Comparison of ENCODE assay signal across 11 cellular contexts in the genomic region with DNA sequence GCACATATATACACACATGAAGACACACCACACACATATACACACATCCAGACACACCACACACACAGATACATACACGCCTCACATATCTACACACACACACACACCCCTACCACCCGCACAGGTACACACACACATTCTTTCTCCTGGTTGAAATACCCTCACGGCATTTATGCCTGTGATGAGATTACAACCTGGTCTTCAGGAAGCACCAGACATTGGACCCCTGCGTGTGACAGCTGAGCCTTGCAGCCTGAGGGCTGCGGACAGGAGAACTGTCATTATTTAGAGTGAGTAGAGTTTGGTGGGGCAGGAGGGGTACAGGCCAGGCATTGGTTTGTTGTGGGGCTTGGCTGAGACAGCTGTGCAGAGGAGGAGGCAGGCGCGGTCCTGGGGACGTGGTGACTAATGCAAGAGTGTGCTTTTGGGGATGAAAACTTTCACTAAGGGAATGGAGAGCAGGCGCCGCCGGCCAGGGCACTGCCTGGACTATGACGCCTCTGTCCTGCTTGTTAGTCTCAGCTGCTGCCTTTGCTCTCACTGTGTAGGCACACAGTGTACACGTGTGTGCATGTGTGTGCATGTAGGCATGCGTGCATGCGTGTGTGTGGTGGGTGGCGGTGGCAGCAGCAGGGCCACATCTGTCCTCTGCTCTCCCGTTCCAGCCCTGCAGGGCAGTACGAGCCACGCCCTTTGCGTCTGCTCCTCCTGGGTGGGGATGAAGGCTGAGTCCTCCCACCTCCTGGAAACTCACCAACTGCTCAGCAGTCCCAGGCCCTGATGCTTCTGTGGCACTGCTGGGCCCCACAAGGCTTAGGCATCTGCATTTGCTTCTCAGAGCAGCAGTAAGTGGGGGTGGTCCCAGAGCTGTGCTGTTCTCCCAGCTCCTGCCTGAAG. TPM values are rescaled to one million over a fixed set of nuclear protein-coding genes. Genes with fewer than 3 reads are reported as not detected.
DNase-seq lines count a peak whose midpoint lies in the region; ATAC-seq and TF ChIP-seq lines count a peak whose summit lies in the region.
"Had no signal": no experiment of that assay in that cellular context is flagged by ENCODE, and none has a peak within 500 bp of the region (broad histone marks: within the 10 kb centered on the region; RNA-seq: fewer than 3 reads in every experiment).

No MANE protein-coding gene starts in this region.

- no peaks in the 10 kb centered on the region for H3K9me3 Mint-ChIP-seq in nephron
- H3K9me3 Mint-ChIP-seq: activated T-helper 1 cell treated with anti-CD3 and anti-CD28 coated beads, Interleukin-12 subunit alpha, Interleukin-12 subunit beta, Interleukin-2, Interleukin-4 antibody, amounts not matched to agents 30 ng/mL and 10 ng/mL and 1 ng/mL, durations not matched to agents 14 hours and 24 hours and 36 hours had no signal

- ATAC-seq in HG02840 (IDR thresholded peaks at IDR 0.05; ENCODE audit: low FRiP score, unreplicated experiment) (no peak), HG03439 (IDR thresholded peaks at IDR 0.05; ENCODE audit: unreplicated experiment) (no peak), HG02981 (IDR thresholded peaks at IDR 0.05; ENCODE audit: unreplicated experiment) (no peak)

- H3K36me3 ChIP-seq in esophagus squamous epithelium, result peaks cover 0 to 26% (median 0%) of the 10 kb centered on the region in 3 donors

- CTCF ChIA-PET in AG04450 (lab: Charles Lee), result interaction anchor here (1.1 kb wide), 1 partner anchor 146 kb away, joined by 4 read pairs; no protein-coding TSS in a partner anchor

- H3K36me3 Mint-ChIP-seq in nephron (ENCODE audit: low read depth), result no peaks in the 10 kb centered on the region

- intact Hi-C loops in esophagus squamous epithelium (cut with DNase I), result no loop called here

- TF ChIP-seq CTCF in AG04450 (IDR thresholded peaks at IDR 0.05; ENCODE audit: low read depth, low read length) (no peak), esophagus squamous epithelium (IDR thresholded peaks at IDR 0.05) (no peak), nephron (IDR thresholded peaks at IDR 0.05; ENCODE audit: unreplicated experiment in 3 of 3) (no peak)

- H3K27me3 ChIP-seq in AG04450 (ENCODE audit: control insufficient read depth, insufficient read depth, low read length), result no peaks in the 10 kb centered on the region
- H3K27me3 ChIP-seq in esophagus squamous epithelium, result no peaks in the 10 kb centered on the region

- no peak for TF ChIP-seq POLR2A in esophagus squamous epithelium (IDR thresholded peaks at IDR 0.05)

- H3K27ac ChIP-seq in AG04450 (ENCODE audit: low read depth, low read length) (peak overlapping the region; percentile 21), esophagus squamous epithelium (peak overlapping the region; percentile 19 to 65 (median 49))

- H3K4me3 ChIP-seq in AG04450 (ENCODE audit: low read depth, low read length) (no peak overlapping the region), esophagus squamous epithelium (peak overlapping the region in 1 of 4 donors; percentile 1)

- peaks cover 24 to 88% (median 55%) of the 10 kb centered on the region in 3 donors for H3K4me1 ChIP-seq in esophagus squamous epithelium

- H3K27ac Mint-ChIP-seq in nephron, result peak overlapping the region; percentile 26 to 56 (median 42)
- H3K27ac Mint-ChIP-seq: activated T-helper 1 cell treated with anti-CD3 and anti-CD28 coated beads, Interleukin-12 subunit alpha, Interleukin-12 subunit beta, Interleukin-2, Interleukin-4 antibody, amounts not matched to agents 30 ng/mL and 10 ng/mL and 1 ng/mL, durations not matched to agents 14 hours and 24 hours and 36 hours had no signal

- peak overlapping the region in 1 of 3 experiments; percentile 10 for H3K4me3 Mint-ChIP-seq in nephron
- H3K4me3 Mint-ChIP-seq: activated T-helper 1 cell treated with anti-CD3 and anti-CD28 coated beads, Interleukin-12 subunit alpha, Interleukin-12 subunit beta, Interleukin-2, Interleukin-4 antibody, amounts not matched to agents 30 ng/mL and 10 ng/mL and 1 ng/mL, durations not matched to agents 14 hours and 24 hours and 36 hours had no signal

- H3K9me3 ChIP-seq in AG04450 (ENCODE audit: control insufficient read depth, insufficient read depth, low read length) (no peaks in the 10 kb centered on the region; the same call in 1 of the 2 replicates), esophagus squamous epithelium (no peaks in the 10 kb centered on the region)

- POLR2A ChIA-PET in AG04450 (lab: Yijun Ruan, JAX), result no interaction called here

- 35 to 49% methylated on average over 5 to 17 of the region's 20 CpGs for WGBS in esophagus squamous epithelium, 2 donors

- DNase-seq in AG04450 (ENCODE audit: low read depth, low spot score), result no peak
- DNase-seq in NCI-H2171 (lab: John Stamatoyannopoulos, UW), result peak; percentile 45
- no peak for DNase-seq in esophagus squamous epithelium (lab: John Stamatoyannopoulos, UW)
- DNase-seq in COLO829 (ENCODE audit: low spot score), result no peak
- DNase-seq: GF-D8, hypothalamus had no signal

- peaks cover 42% of the 10 kb centered on the region for H3K4me1 Mint-ChIP-seq in nephron

- peaks cover 12% of the 10 kb centered on the region for H3K27me3 Mint-ChIP-seq in nephron (ENCODE audit: low read depth)

RNA-seq across cellular contexts. Expression of gene SPSB1, which starts 57.6 kb away (rescaled TPM):
- polyA plus RNA-seq in AG04450 (2011; rRNA removed), result 19.4 and 20.3 TPM in 2 replicates
- 37.1 and 41.0 TPM in 2 replicates for polyA minus RNA-seq in AG04450 (2011; rRNA and poly(A)+ RNA removed)
- 10 to 100 TPM; 15.2 to 35.5 (median 25.2) TPM for total RNA-seq in esophagus squamous epithelium
